Comparison of ENCODE assay signal across 8 cellular contexts in genomic region chr9:112793213-112793810, GRCh38. TPM values are rescaled to one million over a fixed set of nuclear protein-coding genes. Genes with fewer than 3 reads are reported as not detected.
A peak's percentile ranks its signal among the peaks of the same experiment; 100 is the strongest.
DNase-seq lines count a peak whose midpoint lies in the region; ATAC-seq and TF ChIP-seq lines count a peak whose summit lies in the region.

No MANE protein-coding gene starts in this region.

- in situ Hi-C loops in Panc1 (cut with HindIII; ENCODE audit: low pct_unique_long_range_greater_than_20kb, low sequenced_read_pairs): no loop called here

- peak overlapping the region; percentile 65 for H3K27ac Mint-ChIP-seq in activated T-cell treated with anti-CD3 and anti-CD28 coated beads, Interleukin-2, amount 50 U/mL, for 24 hours
- no peak overlapping the region for H3K27ac Mint-ChIP-seq in osteocyte (ENCODE audit: unreplicated experiment)

- CTCF ChIA-PET in AG04450 (lab: Charles Lee): interaction anchor here (0.6 to 2.2 kb wide), 6 partner anchors 12 to 110 kb away, joined by 3 to 8 read pairs (median 4); partner anchors contain the start of gene INIP
- CTCF ChIA-PET in Panc1 (lab: Charles Lee): interaction anchor here (0.5 to 0.8 kb wide), 3 partner anchors 75 to 414 kb away, joined by 3 read pairs; partner anchors contain the start of gene INIP

- no peaks in the 10 kb centered on the region for H3K27me3 ChIP-seq in AG04450 (ENCODE audit: control insufficient read depth, insufficient read depth, low read length)
- H3K27me3 ChIP-seq in Panc1 (ENCODE audit: control insufficient read depth, insufficient read depth, low read length): no peaks in the 10 kb centered on the region
- H3K27me3 ChIP-seq in upper lobe of right lung: no peaks in the 10 kb centered on the region

- POLR2A ChIA-PET in AG04450 (lab: Yijun Ruan, JAX): interaction anchor here (0.9 kb wide), 1 partner anchor 42 kb away, joined by 4 read pairs; the partner anchor contains the start of gene SNX30
- POLR2A ChIA-PET in Panc1 (lab: Charles Lee): no interaction called here

- H3K9me3 ChIP-seq in AG04450 (ENCODE audit: control insufficient read depth, insufficient read depth, low read length) (no peaks in the 10 kb centered on the region), Panc1 (ENCODE audit: control insufficient read depth, insufficient read depth, low read depth, low read length) (no peaks in the 10 kb centered on the region), upper lobe of right lung (no peaks in the 10 kb centered on the region)

- H3K4me1 ChIP-seq in Panc1 (ENCODE audit: control insufficient read depth, insufficient read depth, low read length) (no peaks in the 10 kb centered on the region; the same call in 1 of the 2 replicates), upper lobe of right lung (peaks cover 17% of the 10 kb centered on the region)

- H3K4me3 ChIP-seq in AG04450 (ENCODE audit: low read depth, low read length): no peak overlapping the region
- H3K4me3 ChIP-seq in Panc1 (ENCODE audit: low read depth in 2 of 2, low read length in 2 of 2): no peak overlapping the region
- no peak overlapping the region for H3K4me3 ChIP-seq in fibroblast of pulmonary artery (replicated peaks; ENCODE audit: low read depth, low read length)
- no peak overlapping the region for H3K4me3 ChIP-seq in upper lobe of right lung

- DNase-seq in AG04450 (ENCODE audit: low read depth, low spot score): no peak
- DNase-seq in Panc1 (ENCODE audit: low read depth, low spot score): peak; percentile 69
- peak; percentile 90 for DNase-seq in activated T-cell treated with anti-CD3 and anti-CD28 coated beads, Interleukin-2, amount 50 U/mL, for 24 hours
- DNase-seq in fibroblast of pulmonary artery (ENCODE audit: low read depth): peak; percentile 73
- DNase-seq in osteocyte (ENCODE audit: extremely low spot score, unreplicated experiment): no peak
- peak; percentile 83 for DNase-seq in upper lobe of right lung

- intact Hi-C loops in Panc1 (cut with micrococcal nuclease; ENCODE audit: unreplicated experiment): loop anchor here (10.0 kb wide), 2 partner anchors 79 to 309 kb away; partner anchors contain the start of genes INIP and KIAA1958
- intact Hi-C loops in upper lobe of right lung (cut with DNase I): no loop called here

- no peaks in the 10 kb centered on the region for H3K36me3 ChIP-seq in Panc1 (ENCODE audit: control insufficient read depth, insufficient read depth, low read length)
- H3K36me3 ChIP-seq in upper lobe of right lung: no peaks in the 10 kb centered on the region

- no peaks in the 10 kb centered on the region for H3K36me3 Mint-ChIP-seq in activated T-cell treated with anti-CD3 and anti-CD28 coated beads, Interleukin-2, amount 50 U/mL, for 24 hours (ENCODE audit: low read depth)
- H3K36me3 Mint-ChIP-seq in osteocyte (ENCODE audit: unreplicated experiment): no peaks in the 10 kb centered on the region

- no peaks in the 10 kb centered on the region for H3K9me3 Mint-ChIP-seq in activated T-cell treated with anti-CD3 and anti-CD28 coated beads, Interleukin-2, amount 50 U/mL, for 24 hours
- H3K9me3 Mint-ChIP-seq in osteocyte (ENCODE audit: unreplicated experiment): no peaks in the 10 kb centered on the region

- H3K4me3 Mint-ChIP-seq in activated T-cell treated with anti-CD3 and anti-CD28 coated beads, Interleukin-2, amount 50 U/mL, for 24 hours: no peak overlapping the region
- H3K4me3 Mint-ChIP-seq in osteocyte (ENCODE audit: unreplicated experiment): no peak overlapping the region

- TF ChIP-seq CTCF in AG04450 (IDR thresholded peaks at IDR 0.05; ENCODE audit: low read depth, low read length): peak; percentile 60
- TF ChIP-seq CTCF in Panc1 (IDR thresholded peaks at IDR 0.05): peak; percentile 91
- TF ChIP-seq CTCF in fibroblast of pulmonary artery (IDR thresholded peaks at IDR 0.05; ENCODE audit: low read length, missing control alignments): peak; percentile 84
- peak; percentile 45 for TF ChIP-seq CTCF in osteocyte (IDR thresholded peaks at IDR 0.05)
- peak; percentile 65 for TF ChIP-seq CTCF in upper lobe of right lung (IDR thresholded peaks at IDR 0.05)

- H3K27me3 Mint-ChIP-seq in activated T-cell treated with anti-CD3 and anti-CD28 coated beads, Interleukin-2, amount 50 U/mL, for 24 hours: no peaks in the 10 kb centered on the region
- H3K27me3 Mint-ChIP-seq in osteocyte (ENCODE audit: unreplicated experiment): no peaks in the 10 kb centered on the region

- ATAC-seq in GM18511 (IDR thresholded peaks at IDR 0.05; ENCODE audit: unreplicated experiment) (peak; percentile 85), HG03442 (IDR thresholded peaks at IDR 0.05; ENCODE audit: unreplicated experiment) (peak; percentile 77), Panc1 (peak; percentile 96), upper lobe of right lung (peak; percentile 92)

- H3K4me1 Mint-ChIP-seq in activated T-cell treated with anti-CD3 and anti-CD28 coated beads, Interleukin-2, amount 50 U/mL, for 24 hours (ENCODE audit: low read depth): peaks cover 10% of the 10 kb centered on the region
- H3K4me1 Mint-ChIP-seq in osteocyte (ENCODE audit: unreplicated experiment): peaks cover 12% of the 10 kb centered on the region

- no peak overlapping the region for H3K27ac ChIP-seq in AG04450 (ENCODE audit: low read depth, low read length)
- no peak overlapping the region for H3K27ac ChIP-seq in Panc1 (ENCODE audit: low read length)
- H3K27ac ChIP-seq in upper lobe of right lung: no peak overlapping the region

- no TSS peak for BruUV-seq in Panc1 (replicated peaks; lab: Mats Ljungman, UMichigan)

RNA-seq across cellular contexts. Expression of gene SNX30, which starts 42.8 kb away (rescaled TPM):
- 11.5 and 13.1 TPM in 2 replicates for polyA plus RNA-seq in AG04450 (2011; rRNA removed)
- polyA minus RNA-seq in AG04450 (2011; rRNA and poly(A)+ RNA removed): 19.4 and 23.1 TPM in 2 replicates
- 6.9 TPM for total RNA-seq in Panc1 (2021; ENCODE audit: unreplicated experiment)
- polyA plus RNA-seq in Panc1 (2012; ENCODE audit: insufficient read length): 3.8 TPM
- 18.2 and 19.0 TPM in 2 replicates for total RNA-seq in osteocyte
- total RNA-seq in upper lobe of right lung: 76.3 TPM

Comparison
In these comparisons a context has a peak if more than half of its experiments do, and no peak if none do; other contexts are left out.
1. DNase-seq: peak in Panc1 (single experiment), activated T-cell treated with anti-CD3 and anti-CD28 coated beads, Interleukin-2, amount 50 U/mL, for 24 hours (single experiment), fibroblast of pulmonary artery (single experiment) and upper lobe of right lung (single experiment); none in AG04450 (single experiment) and osteocyte (single experiment).
2. Peak in every context shown above with its lines, with median percentiles within 50 percentile points of each other: CTCF ChIP-seq and ATAC-seq.